Comparison of ENCODE assay signal across 14 cellular contexts in genomic region chr11:118215765-118216164, GRCh38.
DNase-seq lines count a peak whose midpoint lies in the region; ATAC-seq and FAIRE-seq lines count a peak whose summit lies in the region.
"Had no signal": no experiment of that assay in that cellular context is flagged by ENCODE, and none has a peak within 500 bp of the region (broad histone marks: within the 10 kb centered on the region; RNA-seq: fewer than 3 reads in every experiment).

No MANE protein-coding gene starts in this region.

- no peaks in the 10 kb centered on the region for H3K9me3 Mint-ChIP-seq in activated T-cell treated with anti-CD3 and anti-CD28 coated beads, Interleukin-2, amount 50 U/mL, for 24 hours
- H3K9me3 Mint-ChIP-seq in activated naive CD8-positive, alpha-beta T cell treated with anti-CD3 and anti-CD28 coated beads, Interleukin-2, amount 50 U/mL, for 24 hours, result no peaks in the 10 kb centered on the region
- H3K9me3 Mint-ChIP-seq in stimulated activated naive CD8-positive, alpha-beta T cell treated with anti-CD3 and anti-CD28 coated beads, Interleukin-15, amount 100 ng/mL, for 72 hours, result no peaks in the 10 kb centered on the region

- H3K4me3 Mint-ChIP-seq in activated T-cell treated with anti-CD3 and anti-CD28 coated beads, Interleukin-2, amount 50 U/mL, for 24 hours, result peak overlapping the region; percentile 85
- peak overlapping the region; percentile 92 for H3K4me3 Mint-ChIP-seq in activated naive CD8-positive, alpha-beta T cell treated with anti-CD3 and anti-CD28 coated beads, Interleukin-2, amount 50 U/mL, for 24 hours
- peak overlapping the region; percentile 92 to 98 for H3K4me3 Mint-ChIP-seq in stimulated activated naive CD8-positive, alpha-beta T cell treated with anti-CD3 and anti-CD28 coated beads, Interleukin-15, amount 100 ng/mL, for 72 hours

- peaks cover 98% of the 10 kb centered on the region for H3K4me1 Mint-ChIP-seq in activated T-cell treated with anti-CD3 and anti-CD28 coated beads, Interleukin-2, amount 50 U/mL, for 24 hours (ENCODE audit: low read depth)
- H3K4me1 Mint-ChIP-seq in activated naive CD8-positive, alpha-beta T cell treated with anti-CD3 and anti-CD28 coated beads, Interleukin-2, amount 50 U/mL, for 24 hours, result peaks cover 100% of the 10 kb centered on the region
- H3K4me1 Mint-ChIP-seq in stimulated activated naive CD8-positive, alpha-beta T cell treated with anti-CD3 and anti-CD28 coated beads, Interleukin-15, amount 100 ng/mL, for 72 hours, result peaks cover 99% of the 10 kb centered on the region

- ATAC-seq in activated naive CD8-positive, alpha-beta T cell treated with anti-CD3 and anti-CD28 coated beads, Interleukin-2, amount 50 U/mL, for 24 hours, result no peak
- no peak for ATAC-seq in stimulated activated naive CD8-positive, alpha-beta T cell treated with anti-CD3 and anti-CD28 coated beads, Interleukin-15, amount 100 ng/mL, for 72 hours
- ATAC-seq in HG02642 (IDR thresholded peaks at IDR 0.05; ENCODE audit: poor library complexity, unreplicated experiment) (no peak), GM21515 (IDR thresholded peaks at IDR 0.05; ENCODE audit: unreplicated experiment) (no peak)
- ATAC-seq: heart left ventricle had no signal

- H3K27me3 Mint-ChIP-seq in activated T-cell treated with anti-CD3 and anti-CD28 coated beads, Interleukin-2, amount 50 U/mL, for 24 hours, result no peaks in the 10 kb centered on the region
- H3K27me3 Mint-ChIP-seq in activated naive CD8-positive, alpha-beta T cell treated with anti-CD3 and anti-CD28 coated beads, Interleukin-2, amount 50 U/mL, for 24 hours, result no peaks in the 10 kb centered on the region
- H3K27me3 Mint-ChIP-seq in stimulated activated naive CD8-positive, alpha-beta T cell treated with anti-CD3 and anti-CD28 coated beads, Interleukin-15, amount 100 ng/mL, for 72 hours, result no peaks in the 10 kb centered on the region

- H3K27ac Mint-ChIP-seq in activated T-cell treated with anti-CD3 and anti-CD28 coated beads, Interleukin-2, amount 50 U/mL, for 24 hours, result no peak overlapping the region
- H3K27ac Mint-ChIP-seq in activated naive CD8-positive, alpha-beta T cell treated with anti-CD3 and anti-CD28 coated beads, Interleukin-2, amount 50 U/mL, for 24 hours, result no peak overlapping the region
- peak overlapping the region; percentile 94 to 97 for H3K27ac Mint-ChIP-seq in stimulated activated naive CD8-positive, alpha-beta T cell treated with anti-CD3 and anti-CD28 coated beads, Interleukin-15, amount 100 ng/mL, for 72 hours

- H3K36me3 Mint-ChIP-seq in activated T-cell treated with anti-CD3 and anti-CD28 coated beads, Interleukin-2, amount 50 U/mL, for 24 hours (ENCODE audit: low read depth), result peaks cover 83% of the 10 kb centered on the region
- H3K36me3 Mint-ChIP-seq in activated naive CD8-positive, alpha-beta T cell treated with anti-CD3 and anti-CD28 coated beads, Interleukin-2, amount 50 U/mL, for 24 hours (ENCODE audit: low read depth), result peaks cover 80% of the 10 kb centered on the region

- no peak for DNase-seq in activated T-cell treated with anti-CD3 and anti-CD28 coated beads, Interleukin-2, amount 50 U/mL, for 24 hours
- DNase-seq in activated T-cell treated with anti-CD3 and anti-CD28 coated beads for 4 hours, result no peak
- no peak for DNase-seq in GM19239 (ENCODE audit: insufficient read length, low spot score)
- no peak for DNase-seq in activated naive CD8-positive, alpha-beta T cell treated with anti-CD3 and anti-CD28 coated beads, Interleukin-2, amount 50 U/mL, for 24 hours
- no peak for DNase-seq in stimulated activated naive CD8-positive, alpha-beta T cell treated with anti-CD3 and anti-CD28 coated beads, Interleukin-15, amount 100 ng/mL, for 72 hours
- DNase-seq in NCI-H526 treated with DMSO at 0.1 percent for 48 hours (lab: John Stamatoyannopoulos, UW), result no peak
- DNase-seq: effector CD8-positive, alpha-beta T cell; heart left ventricle; KBM-7; NCI-H2081 treated with DMSO at 0.1 percent for 48 hours; NCI-H69; PC-9 had no signal

- FAIRE-seq in GM19239 (lab: Jason Lieb, UNC), result peak; percentile 26

Comparison
In these comparisons a context has a peak if more than half of its experiments do, and no peak if none do; other contexts are left out.
1. H3K27ac Mint-ChIP-seq: peak in stimulated activated naive CD8-positive, alpha-beta T cell treated with anti-CD3 and anti-CD28 coated beads, Interleukin-15, amount 100 ng/mL, for 72 hours (2 of 2); none in activated T-cell treated with anti-CD3 and anti-CD28 coated beads, Interleukin-2, amount 50 U/mL, for 24 hours (single experiment) and activated naive CD8-positive, alpha-beta T cell treated with anti-CD3 and anti-CD28 coated beads, Interleukin-2, amount 50 U/mL, for 24 hours (single experiment).
2. Peak in every context shown above with its lines, with median percentiles within 50 percentile points of each other: H3K4me3 Mint-ChIP-seq.